ENCODE assay signal across 10 cellular contexts in the genomic region with DNA sequence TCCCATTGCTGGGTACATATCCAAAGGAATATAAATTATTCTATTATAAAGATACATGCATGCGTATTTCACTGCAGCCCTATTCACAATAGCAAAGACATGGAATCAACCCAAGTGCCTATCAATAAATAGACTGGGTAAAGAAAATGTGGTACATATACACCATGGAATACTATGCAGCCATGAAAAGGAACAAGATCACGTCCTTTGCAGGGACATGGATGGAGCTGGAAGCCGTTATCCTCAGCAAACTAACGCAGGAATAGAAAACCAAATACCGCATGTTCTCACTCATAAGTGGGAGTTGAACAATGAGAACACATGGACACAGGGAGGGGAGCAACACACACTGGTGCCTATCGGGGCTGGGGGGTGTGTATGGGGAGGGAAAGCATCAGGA. TPM values are rescaled to one million over a fixed set of nuclear protein-coding genes. Genes with fewer than 3 reads are reported as not detected.
DNase-seq lines count a peak whose midpoint lies in the region; ATAC-seq, FAIRE-seq and TF ChIP-seq lines count a peak whose summit lies in the region.
"Not testable (repeated sequence)": the region's sequence is repeated elsewhere in the genome, so short reads cannot be mapped to it uniquely, and the experiment has no call there.
"Had no signal": no experiment of that assay in that cellular context is flagged by ENCODE, and none has a peak within 500 bp of the region (broad histone marks: within the 10 kb centered on the region; RNA-seq: fewer than 3 reads in every experiment).

No MANE protein-coding gene starts in this region.

- not testable (repeated sequence) for H3K27ac ChIP-seq in HEK293 (ENCODE audit: extremely low read depth, low read depth, low read length); K562 (ENCODE audit: extremely low read depth, low read depth, low read length)

- not testable (repeated sequence) for DNase-seq in K562 (ENCODE audit: extremely low read depth in 1 of 4, low spot score in 3 of 4)

- TF ChIP-seq CTCF in HEK293 (tag by site-specific recombination; IDR thresholded peaks at IDR 0.05); K562 (IDR thresholded peaks at IDR 0.05 in 2 of 3, conservative IDR thresholded peaks at IDR 0.05 in 1 of 3; ENCODE audit: insufficient read depth in 2 of 3, low read depth in 1 of 3, low read length in 3 of 3): not testable (repeated sequence)

- 12% methylated on average over 5 of the region's 6 CpGs for WGBS in K562 (ENCODE audit: insufficient coverage, low coverage, missing lambda C conversion rate)

- CTCF ChIA-PET in HEK293 (lab: Yijun Ruan, JAX): interaction anchor here (0.7 to 1.6 kb wide), 3 partner anchors 64 to 102 kb away, joined by 3 to 4 read pairs (median 4); no protein-coding TSS in a partner anchor
- CTCF ChIA-PET in K562 (lab: Yijun Ruan, JAX; ENCODE audit: low intra/inter-chr PET ratio): not testable (repeated sequence)

- H3K4me2 ChIP-seq in K562 (ENCODE audit: insufficient read depth, low read length): not testable (repeated sequence)

- H3K9ac ChIP-seq in K562 (ENCODE audit: insufficient read depth in 1 of 2, low read depth in 2 of 2, low read length in 2 of 2): not testable (repeated sequence)

- H3K9me1 ChIP-seq in K562 (ENCODE audit: control insufficient read depth, insufficient read depth, low read length): not testable (repeated sequence)

- TF ChIP-seq EP300 in K562 (IDR thresholded peaks at IDR 0.05; ENCODE audit: low read length): not testable (repeated sequence)

- not testable (repeated sequence) for H3K4me1 ChIP-seq in HEK293 (ENCODE audit: control insufficient read depth, insufficient read depth, low read length); K562 (replicated peaks in 1 of 2; ENCODE audit: control insufficient read depth in 2 of 2, insufficient read depth in 2 of 2, low read length in 2 of 2)

- BruUV-seq in K562 (replicated peaks; lab: Mats Ljungman, UMichigan): not testable (repeated sequence)

- FAIRE-seq in K562 (lab: Jason Lieb, UNC): not testable (repeated sequence)

- not testable (repeated sequence) for H3K4me3 ChIP-seq in HEK293 (ENCODE audit: low read depth, low read length); K562

- H3K36me3 ChIP-seq in HEK293 (ENCODE audit: control insufficient read depth in 2 of 2, insufficient read depth in 1 of 2, low read length in 2 of 2); K562 (ENCODE audit: control insufficient read depth, insufficient read depth, low read length): not testable (repeated sequence)

- POLR2A ChIA-PET in HEK293 (lab: Yijun Ruan, JAX); K562 (lab: Yijun Ruan, JAX): not testable (repeated sequence)

- H3K79me2 ChIP-seq in K562 (ENCODE audit: control insufficient read depth, insufficient read depth, low read length): not testable (repeated sequence)

- TF ChIP-seq RAD21 in K562 (CRISPR knock-in tag; conservative IDR thresholded peaks at IDR 0.05 in 1 of 2, IDR thresholded peaks at IDR 0.05 in 1 of 2): not testable (repeated sequence)

- in situ Hi-C loops in K562 (cut with MboI): not testable (repeated sequence)

- H2AFZ ChIP-seq in K562 (ENCODE audit: low read depth, low read length): not testable (repeated sequence)

- intact Hi-C loops in K562 (cut with micrococcal nuclease): not testable (repeated sequence)

- ATAC-seq in K562: not testable (repeated sequence)

- not testable (repeated sequence) for TF ChIP-seq POLR2A in K562 (conservative IDR thresholded peaks at IDR 0.05)

- not testable (repeated sequence) for H3K9me3 ChIP-seq in HEK293 (ENCODE audit: control insufficient read depth, insufficient read depth, low read depth, low read length); K562 (replicated peaks; ENCODE audit: control insufficient read depth, insufficient read depth, low read depth, low read length)

- not testable (repeated sequence) for H3K27me3 ChIP-seq in K562 (ENCODE audit: control insufficient read depth in 2 of 2, insufficient read depth in 2 of 2, low read length in 2 of 2)

- H4K20me1 ChIP-seq in K562 (replicated peaks; ENCODE audit: control insufficient read depth, insufficient read depth, low read length): not testable (repeated sequence)

TF ChIP-seq in HEK293, 187 proteins besides CTCF, POLR2A, EP300 and RAD21:
- peak; percentile 92 for TF ChIP-seq ZNF146 (tag by site-specific recombination; IDR thresholded peaks at IDR 0.05)

TF ChIP-seq in K562, 482 proteins besides CTCF, POLR2A, EP300 and RAD21:
- peak; percentile 38 for TF ChIP-seq RBM25 (IDR thresholded peaks at IDR 0.05; ENCODE audit: low read depth, low read length, severe bottlenecking)
- TF ChIP-seq ZNF146 (CRISPR knock-in tag; IDR thresholded peaks at IDR 0.05; ENCODE audit: unreplicated experiment): peak; percentile 83
TF ChIP-seq in K562: peak in this region for 2; not testable (repeated sequence) for 480.

RNA-seq across cellular contexts. Expression of a gene that starts 19.2 kb away (rescaled TPM):
- 15.1 and 28.4 TPM in 2 replicates for total RNA-seq in K562 (2011; cell fraction: chromatin; rRNA removed; ENCODE audit: low replicate concordance)
- 6.0 and 7.4 TPM in 2 replicates for total RNA-seq in K562 (2011; cell fraction: nucleolus; rRNA removed)
- 9.8 and 10.3 TPM in 2 replicates for total RNA-seq in K562 (2011; cell fraction: nucleoplasm; rRNA removed)
- total RNA-seq in K562 (2014; rRNA removed) (8.1 and 13.3 TPM in 2 replicates), K562 (2014; rRNA removed; fragmentation: Illumina TruSeq; extraction: Trizol) (12.4 and 14.5 TPM in 2 replicates), K562 (2015; rRNA removed; fragmentation: Illumina TruSeq; extraction: Trizol) (12.4 and 13.3 TPM in 2 replicates), K562 (2021) (13.5 and 14.8 TPM in 2 replicates)
- polyA plus RNA-seq in K562 (2011; rRNA removed) (9.6 and 15.3 TPM in 2 replicates), K562 (2014; fragmentation: Illumina TruSeq; extraction: Trizol) (10.0 and 10.1 TPM in 2 replicates), K562 (2014; fragmentation: Nextera tagmentation; extraction: Ambion mirVana) (10 to 100 TPM in 1 of 2 experiments, 1 to 10 TPM in 1; 8.0 to 12.4 TPM), K562 (2014; rRNA removed) (12.5 and 15.7 TPM in 2 replicates)
- 2.3 and 4.2 TPM in 2 replicates for polyA plus RNA-seq in K562 (2011; cell fraction: cytosol; rRNA removed)
- 7.8 and 12.2 TPM in 2 replicates for polyA plus RNA-seq in K562 (2011; cell fraction: nucleus; rRNA removed)
- polyA plus RNA-seq in K562 (2012): 9.7 and 16.8 TPM in 2 replicates
- 10.7 and 15.9 TPM in 2 replicates for polyA minus RNA-seq in K562 (2011; rRNA and poly(A)+ RNA removed)
- 5.2 and 5.8 TPM in 2 replicates for polyA minus RNA-seq in K562 (2011; cell fraction: cytosol; rRNA and poly(A)+ RNA removed)
- 8.8 TPM in 2 replicates for polyA minus RNA-seq in K562 (2011; cell fraction: nucleus; rRNA and poly(A)+ RNA removed)

RNA-seq across cellular contexts. Expression of a gene that starts 56.5 kb away (rescaled TPM):
- total RNA-seq in K562 (2011; cell fraction: chromatin; rRNA removed; ENCODE audit: low replicate concordance): not detected in 2 replicates
- not detected in 2 replicates for total RNA-seq in K562 (2011; cell fraction: nucleolus; rRNA removed)
- total RNA-seq in K562 (2011; cell fraction: nucleoplasm; rRNA removed): not detected in 2 replicates
- total RNA-seq in K562 (2014; rRNA removed) (not detected in 2 replicates), K562 (2014; rRNA removed; fragmentation: Illumina TruSeq; extraction: Trizol) (not detected in 2 replicates), K562 (2015; rRNA removed; fragmentation: Illumina TruSeq; extraction: Trizol) (0.07 TPM in 1 of 2 replicates, not detected in the other), K562 (2021) (0.09 TPM in 1 of 2 replicates, not detected in the other)
- polyA plus RNA-seq in K562 (2011; rRNA removed) (not detected in 2 replicates), K562 (2014; fragmentation: Illumina TruSeq; extraction: Trizol) (not detected in 2 replicates), K562 (2014; fragmentation: Nextera tagmentation; extraction: Ambion mirVana) (not detected), K562 (2014; rRNA removed) (not detected in 2 replicates)
- not detected in 2 replicates for polyA plus RNA-seq in K562 (2011; cell fraction: cytosol; rRNA removed)
- polyA plus RNA-seq in K562 (2011; cell fraction: nucleus; rRNA removed): not detected in 2 replicates
- polyA plus RNA-seq in K562 (2012): 0.04 TPM in 2 replicates
- polyA minus RNA-seq in K562 (2011; rRNA and poly(A)+ RNA removed): not detected in 2 replicates
- not detected in 2 replicates for polyA minus RNA-seq in K562 (2011; cell fraction: cytosol; rRNA and poly(A)+ RNA removed)
- not detected in 2 replicates for polyA minus RNA-seq in K562 (2011; cell fraction: nucleus; rRNA and poly(A)+ RNA removed)
- total RNA-seq: A172, A673, Caco-2, Calu3, Daoy had no signal
- polyA plus RNA-seq: A549, AG04450, BJ had no signal
